11 cellular contexts compared by ENCODE assay signal in the genomic region with DNA sequence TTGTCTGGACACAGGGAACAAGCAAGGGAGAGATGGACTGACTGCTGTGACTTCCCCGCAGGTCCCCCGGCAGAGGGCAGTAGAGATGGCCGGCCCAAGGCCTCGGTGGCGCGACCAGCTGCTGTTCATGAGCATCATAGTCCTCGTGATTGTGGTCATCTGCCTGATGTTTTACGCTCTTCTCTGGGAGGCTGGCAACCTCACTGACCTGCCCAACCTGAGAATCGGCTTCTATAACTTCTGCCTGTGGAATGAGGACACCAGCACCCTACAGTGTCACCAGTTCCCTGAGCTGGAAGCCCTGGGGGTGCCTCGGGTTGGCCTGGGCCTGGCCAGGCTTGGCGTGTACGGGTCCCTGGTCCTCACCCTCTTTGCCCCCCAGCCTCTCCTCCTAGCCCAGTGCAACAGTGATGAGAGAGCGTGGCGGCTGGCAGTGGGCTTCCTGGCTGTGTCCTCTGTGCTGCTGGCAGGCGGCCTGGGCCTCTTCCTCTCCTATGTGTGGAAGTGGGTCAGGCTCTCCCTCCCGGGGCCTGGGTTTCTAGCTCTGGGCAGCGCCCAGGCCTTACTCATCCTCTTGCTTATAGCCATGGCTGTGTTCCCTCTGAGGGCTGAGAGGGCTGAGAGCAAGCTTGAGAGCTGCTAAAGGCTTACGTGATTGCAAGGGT. TPM values are rescaled to one million over a fixed set of nuclear protein-coding genes. Genes with fewer than 3 reads are reported as not detected.
DNase-seq lines count a peak whose midpoint lies in the region; ATAC-seq, FAIRE-seq and TF ChIP-seq lines count a peak whose summit lies in the region.
"Had no signal": no experiment of that assay in that cellular context is flagged by ENCODE, and none has a peak within 500 bp of the region (broad histone marks: within the 10 kb centered on the region; RNA-seq: fewer than 3 reads in every experiment).

No MANE protein-coding gene starts in this region.

- no peak overlapping the region for H3K9ac ChIP-seq in K562 (ENCODE audit: insufficient read depth in 1 of 2, low read depth in 2 of 2, low read length in 2 of 2)
- H3K9ac ChIP-seq: BLaER1 had no signal

- TF ChIP-seq RAD21 in K562 (CRISPR knock-in tag; conservative IDR thresholded peaks at IDR 0.05 in 1 of 2, IDR thresholded peaks at IDR 0.05 in 1 of 2): no peak

- TF ChIP-seq EP300 in K562 (IDR thresholded peaks at IDR 0.05; ENCODE audit: low read length): no peak

- H3K27ac ChIP-seq in 22Rv1 (no peak overlapping the region), K562 (ENCODE audit: extremely low read depth, low read depth, low read length) (no peak overlapping the region), right lobe of liver (peak overlapping the region in 1 of 3 donors; percentile 84)
- H3K27ac ChIP-seq: BLaER1 had no signal

- H2AFZ ChIP-seq in K562 (ENCODE audit: low read depth, low read length): no peak overlapping the region

- FAIRE-seq in K562 (lab: Jason Lieb, UNC): no peak
- FAIRE-seq: endothelial cell of umbilical vein had no signal

- peaks cover 20% of the 10 kb centered on the region for H3K9me3 ChIP-seq in K562 (replicated peaks; ENCODE audit: control insufficient read depth, insufficient read depth, low read depth, low read length)
- H3K9me3 ChIP-seq in right lobe of liver: no peaks in the 10 kb centered on the region

- H3K79me2 ChIP-seq in K562 (ENCODE audit: control insufficient read depth, insufficient read depth, low read length): peaks cover 23% of the 10 kb centered on the region

- H3K27me3 ChIP-seq in K562 (ENCODE audit: control insufficient read depth in 2 of 2, insufficient read depth in 2 of 2, low read length in 2 of 2): no peaks in the 10 kb centered on the region
- no peaks in the 10 kb centered on the region for H3K27me3 ChIP-seq in right lobe of liver
- H3K27me3 ChIP-seq: BLaER1 had no signal

- H3K4me3 ChIP-seq in K562 (no peak overlapping the region), right lobe of liver (no peak overlapping the region)
- H3K4me3 ChIP-seq: BLaER1, smooth muscle cell had no signal

- peaks cover 25 to 36% of the 10 kb centered on the region in 2 experiments for H3K4me1 ChIP-seq in K562 (replicated peaks in 1 of 2; ENCODE audit: control insufficient read depth in 2 of 2, insufficient read depth in 2 of 2, low read length in 2 of 2)
- H3K4me1 ChIP-seq in right lobe of liver: peaks cover 0 to 42% (median 13%) of the 10 kb centered on the region in 4 donors

- WGBS in K562 (ENCODE audit: insufficient coverage, low coverage, missing lambda C conversion rate): 93% methylated on average over 18 of the region's 18 CpGs
- WGBS in right lobe of liver (ENCODE audit: insufficient coverage, low coverage, low lambda C conversion rate, missing lambda C conversion rate): 30% methylated on average over 3 of the region's 18 CpGs

- H3K36me3 ChIP-seq in K562 (ENCODE audit: control insufficient read depth, insufficient read depth, low read length) (peaks cover 53% of the 10 kb centered on the region), right lobe of liver (peaks cover 0 to 42% (median 1%) of the 10 kb centered on the region in 4 donors)

- POLR2A ChIA-PET in K562 (lab: Yijun Ruan, JAX): interaction anchor here (0.6 to 2.7 kb wide), 12 partner anchors 8 to 345 kb away, joined by 3 to 11 read pairs (median 4); partner anchors contain the start of gene TMEM140

- in situ Hi-C loops in GM18951 (cut with MboI; ENCODE audit: low sequenced_read_pairs, unreplicated experiment) (loop anchor here (5.0 kb wide), 1 partner anchor 207 kb away; no protein-coding TSS in a partner anchor), K562 (cut with MboI) (no loop called here)

- no TSS peak for BruUV-seq in K562 (replicated peaks; lab: Mats Ljungman, UMichigan)

- 0 out of 2 replicates have a peak, but pooled peaks cover 5% of the 10 kb centered on the region for H4K20me1 ChIP-seq in K562 (replicated peaks; ENCODE audit: control insufficient read depth, insufficient read depth, low read length)
- H4K20me1 ChIP-seq: BLaER1 had no signal

- DNase-seq in K562 (ENCODE audit: extremely low read depth in 1 of 4, low spot score in 3 of 4) (peak in 1 of 4 experiments; percentile 16), right lobe of liver (peak in 1 of 3 donors; percentile 61), HuH-7 (ENCODE audit: low spot score) (no peak), NCI-H526 (lab: John Stamatoyannopoulos, UW) (no peak), SW 1271 (lab: John Stamatoyannopoulos, UW) (no peak)

- TF ChIP-seq POLR2A in GM18951 (IDR thresholded peaks at IDR 0.05; ENCODE audit: extremely low read depth, insufficient read depth, insufficient read length): peak; percentile 44
- TF ChIP-seq POLR2A in K562 (conservative IDR thresholded peaks at IDR 0.05): peak; percentile 63; the same call in 1 of the 2 replicates
- no peak for TF ChIP-seq POLR2A in right lobe of liver (IDR thresholded peaks at IDR 0.05)

- ATAC-seq in K562 (no peak; the same call in 2 of the 3 replicates), right lobe of liver (peak in 2 of 4 donors; percentile 2 to 18), HG03025 (IDR thresholded peaks at IDR 0.05; ENCODE audit: low FRiP score, unreplicated experiment) (no peak)

- no peak overlapping the region for H3K4me2 ChIP-seq in K562 (ENCODE audit: insufficient read depth, low read length)
- H3K4me2 ChIP-seq: BLaER1, smooth muscle cell had no signal

- TF ChIP-seq CTCF in 22Rv1 (IDR thresholded peaks at IDR 0.05) (peak; percentile 71), K562 (IDR thresholded peaks at IDR 0.05 in 2 of 3, conservative IDR thresholded peaks at IDR 0.05 in 1 of 3; ENCODE audit: insufficient read depth in 2 of 3, low read depth in 1 of 3, low read length in 3 of 3) (no peak), right lobe of liver (IDR thresholded peaks at IDR 0.05) (peak in 3 of 4 donors; percentile 6 to 20 (median 9))

- intact Hi-C loops in K562 (cut with micrococcal nuclease) (no loop called here), right lobe of liver (cut with DNase I) (no loop called here)

- H3K9me1 ChIP-seq in K562 (ENCODE audit: control insufficient read depth, insufficient read depth, low read length): no peaks in the 10 kb centered on the region

- CTCF ChIA-PET in K562 (lab: Yijun Ruan, JAX; ENCODE audit: low intra/inter-chr PET ratio): no interaction called here

RNA-seq across cellular contexts. Expression of gene CYREN, which starts 6.0 kb away (rescaled TPM):
- 74.7 and 156 TPM in 2 replicates for total RNA-seq in K562 (2011; cell fraction: chromatin; rRNA removed; ENCODE audit: low replicate concordance)
- total RNA-seq in K562 (2011; cell fraction: nucleolus; rRNA removed): 93.6 and 122 TPM in 2 replicates
- 99.6 and 104 TPM in 2 replicates for total RNA-seq in K562 (2011; cell fraction: nucleoplasm; rRNA removed)
- total RNA-seq in K562 (2014; rRNA removed) (108 and 116 TPM in 2 replicates), K562 (2014; rRNA removed; fragmentation: Illumina TruSeq; extraction: Trizol) (73.8 and 79.8 TPM in 2 replicates), K562 (2015; rRNA removed; fragmentation: Illumina TruSeq; extraction: Trizol) (94.7 and 97.3 TPM in 2 replicates), K562 (2021) (93.9 and 102 TPM in 2 replicates), right lobe of liver (10 to 100 TPM; 11.5 to 17.1 (median 15.0) TPM)
- polyA plus RNA-seq in K562 (2011; rRNA removed) (70.3 and 76.7 TPM in 2 replicates), K562 (2014; fragmentation: Illumina TruSeq; extraction: Trizol) (88.8 and 93.4 TPM in 2 replicates), K562 (2014; fragmentation: Nextera tagmentation; extraction: Ambion mirVana) (10 to 100 TPM; 13.9 to 25.5 TPM), K562 (2014; rRNA removed) (87.2 and 91.9 TPM in 2 replicates)
- 64.8 and 71.7 TPM in 2 replicates for polyA plus RNA-seq in K562 (2011; cell fraction: cytosol; rRNA removed)
- polyA plus RNA-seq in K562 (2011; cell fraction: nucleus; rRNA removed): 63.9 and 68.6 TPM in 2 replicates
- 76.0 and 88.6 TPM in 2 replicates for polyA plus RNA-seq in K562 (2012)
- 91.4 and 96.8 TPM in 2 replicates for polyA minus RNA-seq in K562 (2011; rRNA and poly(A)+ RNA removed)
- 41.0 and 42.8 TPM in 2 replicates for polyA minus RNA-seq in K562 (2011; cell fraction: cytosol; rRNA and poly(A)+ RNA removed)
- polyA minus RNA-seq in K562 (2011; cell fraction: nucleus; rRNA and poly(A)+ RNA removed): 68.5 and 107 TPM in 2 replicates

RNA-seq across cellular contexts. Expression of gene TMEM140, which starts 16.6 kb away (rescaled TPM):
- total RNA-seq in K562 (2011; cell fraction: chromatin; rRNA removed; ENCODE audit: low replicate concordance): 0.37 and 0.60 TPM in 2 replicates
- total RNA-seq in K562 (2011; cell fraction: nucleolus; rRNA removed): 0.17 and 0.39 TPM in 2 replicates
- not detected in 2 replicates for total RNA-seq in K562 (2011; cell fraction: nucleoplasm; rRNA removed)
- 0.23 and 0.24 TPM in 2 replicates for total RNA-seq in K562 (2014; rRNA removed)
- total RNA-seq in K562 (2014; rRNA removed; fragmentation: Illumina TruSeq; extraction: Trizol): 0.15 and 0.22 TPM in 2 replicates
- 0.19 and 0.36 TPM in 2 replicates for total RNA-seq in K562 (2015; rRNA removed; fragmentation: Illumina TruSeq; extraction: Trizol)
- total RNA-seq in K562 (2021): 0.29 and 0.33 TPM in 2 replicates
- 0.03 TPM in 1 of 2 replicates, not detected in the other for polyA plus RNA-seq in K562 (2011; rRNA removed)
- 0.04 TPM in 1 of 2 replicates, not detected in the other for polyA plus RNA-seq in K562 (2011; cell fraction: cytosol; rRNA removed)
- not detected in 2 replicates for polyA plus RNA-seq in K562 (2011; cell fraction: nucleus; rRNA removed)
- polyA plus RNA-seq in K562 (2012): 12.5 and 24.1 TPM in 2 replicates
- polyA plus RNA-seq in K562 (2014; fragmentation: Illumina TruSeq; extraction: Trizol): 0.15 and 0.19 TPM in 2 replicates
- polyA plus RNA-seq in K562 (2014; fragmentation: Nextera tagmentation; extraction: Ambion mirVana): under 1 TPM; 0.35 to 0.82 TPM
- polyA plus RNA-seq in K562 (2014; rRNA removed): 0.11 TPM in 1 of 2 replicates, not detected in the other
- polyA minus RNA-seq in K562 (2011; rRNA and poly(A)+ RNA removed): 0.35 TPM in 1 of 2 replicates, not detected in the other
- polyA minus RNA-seq in K562 (2011; cell fraction: cytosol; rRNA and poly(A)+ RNA removed): not detected in 2 replicates
- 0.40 TPM in 1 of 2 replicates, not detected in the other for polyA minus RNA-seq in K562 (2011; cell fraction: nucleus; rRNA and poly(A)+ RNA removed)
- total RNA-seq in right lobe of liver: 10 to 100 TPM; 31.2 to 58.9 (median 37.4) TPM
- total RNA-seq: smooth muscle cell had no signal

RNA-seq across cellular contexts. Expression of gene WDR91, which starts 46.8 kb away (rescaled TPM):
- 28.4 and 48.4 TPM in 2 replicates for total RNA-seq in K562 (2011; cell fraction: chromatin; rRNA removed; ENCODE audit: low replicate concordance)
- 26.5 and 27.3 TPM in 2 replicates for total RNA-seq in K562 (2011; cell fraction: nucleolus; rRNA removed)
- total RNA-seq in K562 (2011; cell fraction: nucleoplasm; rRNA removed): 18.5 and 26.3 TPM in 2 replicates
- total RNA-seq in K562 (2014; rRNA removed) (10.1 and 12.0 TPM in 2 replicates), K562 (2014; rRNA removed; fragmentation: Illumina TruSeq; extraction: Trizol) (4.9 and 5.8 TPM in 2 replicates), K562 (2015; rRNA removed; fragmentation: Illumina TruSeq; extraction: Trizol) (9.2 and 10.7 TPM in 2 replicates), K562 (2021) (12.1 and 18.2 TPM in 2 replicates), right lobe of liver (10 to 100 TPM in 1 of 6 experiments, 1 to 10 TPM in 5; 6.0 to 11.5 (median 8.6) TPM)
- polyA plus RNA-seq in K562 (2011; rRNA removed) (12.9 and 15.0 TPM in 2 replicates), K562 (2014; fragmentation: Illumina TruSeq; extraction: Trizol) (7.7 and 9.8 TPM in 2 replicates), K562 (2014; fragmentation: Nextera tagmentation; extraction: Ambion mirVana) (1 to 10 TPM; 1.9 to 2.1 TPM), K562 (2014; rRNA removed) (11.9 and 17.4 TPM in 2 replicates)
- 18.4 and 21.1 TPM in 2 replicates for polyA plus RNA-seq in K562 (2011; cell fraction: cytosol; rRNA removed)
- polyA plus RNA-seq in K562 (2011; cell fraction: nucleus; rRNA removed): 69.8 and 70.6 TPM in 2 replicates
- polyA plus RNA-seq in K562 (2012): 8.7 and 11.6 TPM in 2 replicates
- polyA minus RNA-seq in K562 (2011; rRNA and poly(A)+ RNA removed): 8.4 and 9.3 TPM in 2 replicates
- polyA minus RNA-seq in K562 (2011; cell fraction: cytosol; rRNA and poly(A)+ RNA removed): 8.6 and 9.1 TPM in 2 replicates
- polyA minus RNA-seq in K562 (2011; cell fraction: nucleus; rRNA and poly(A)+ RNA removed): 15.2 and 24.0 TPM in 2 replicates

Comparison
In these comparisons a context has a peak if more than half of its experiments do, and no peak if none do; other contexts are left out.
1. CTCF ChIP-seq: peak in 22Rv1 (single experiment) and right lobe of liver (3 of 4); none in K562 (0 of 3).
2. RNA of gene CYREN, which starts 6.0 kb away (total RNA-seq): 73.8 to 156 TPM in K562; 11.5 to 17.1 TPM in right lobe of liver; every median in the first group is over 4 times any median in the second.
3. RNA of gene TMEM140, which starts 16.6 kb away (total RNA-seq): 31.2 to 58.9 TPM in right lobe of liver; 0.15 to 0.60 TPM in K562; every median in the first group is over 10 times any median in the second.